In the genomic region with DNA sequence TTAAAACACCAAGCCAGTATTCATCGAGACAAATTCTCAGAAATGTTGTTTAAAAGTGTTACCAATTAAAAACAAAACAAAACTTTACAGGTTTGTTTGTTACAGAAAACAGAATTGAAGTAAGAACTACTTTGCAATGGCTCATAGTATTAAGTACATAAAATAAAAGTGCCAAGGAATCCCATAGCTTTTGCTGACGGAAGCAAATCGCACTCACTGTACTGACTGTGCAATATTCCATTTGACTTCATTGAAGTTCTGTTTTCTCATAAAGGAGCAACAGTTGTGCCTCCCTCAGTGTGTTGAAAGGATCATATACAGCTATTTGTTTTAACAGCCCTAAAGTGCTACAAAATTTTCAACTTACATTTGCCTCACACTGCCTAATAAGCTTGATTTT, we compare ENCODE assay signal across 27 cellular contexts.
"Had no signal": no experiment of that assay in that cellular context is flagged by ENCODE, and none has a peak within 500 bp of the region (broad histone marks: within the 10 kb centered on the region; RNA-seq: fewer than 3 reads in every experiment).

No MANE protein-coding gene starts in this region.

- ATAC-seq: effector memory CD8-positive, alpha-beta T cell; esophagus mucosa; foreskin keratinocyte; gastrocnemius medialis; gastroesophageal sphincter; heart left ventricle; heart right ventricle had no signal

- H3K27me3 ChIP-seq: colonic mucosa, dorsolateral prefrontal cortex, esophagus muscularis mucosa, esophagus squamous epithelium, foreskin keratinocyte, gastrocnemius medialis, gastroesophageal sphincter, heart left ventricle, heart right ventricle, hepatocyte had no signal

- FAIRE-seq: colon, endometrium, endothelial cell of umbilical vein, frontal cortex had no signal

- H3K4me2 ChIP-seq: hepatocyte had no signal

- H3K79me2 ChIP-seq: hepatocyte had no signal

- H3K4me1 ChIP-seq: colonic mucosa, esophagus muscularis mucosa, esophagus squamous epithelium, foreskin keratinocyte, gastrocnemius medialis, gastroesophageal sphincter, heart left ventricle, heart right ventricle had no signal

- H3K9me3 ChIP-seq: colonic mucosa, esophagus muscularis mucosa, esophagus squamous epithelium, gastrocnemius medialis, gastroesophageal sphincter, heart left ventricle had no signal

- H3K36me3 ChIP-seq: colonic mucosa, esophagus muscularis mucosa, esophagus squamous epithelium, gastrocnemius medialis, gastroesophageal sphincter, heart left ventricle, heart right ventricle had no signal

- H3K27ac ChIP-seq: colonic mucosa, coronary artery, dorsolateral prefrontal cortex, epithelial cell of prostate, esophagus muscularis mucosa, esophagus squamous epithelium, foreskin keratinocyte, gastrocnemius medialis, gastroesophageal sphincter, heart left ventricle, heart right ventricle, hepatocyte had no signal

- H3K4me3 ChIP-seq: colonic mucosa, coronary artery, dorsolateral prefrontal cortex, esophagus muscularis mucosa, esophagus squamous epithelium, gastrocnemius medialis, gastroesophageal sphincter, heart left ventricle, heart right ventricle, hepatocyte had no signal

- DNase-seq: colonic mucosa; dermis blood vessel endothelial cell; dorsolateral prefrontal cortex; effector CD4-positive, alpha-beta T cell; effector CD8-positive, alpha-beta T cell; effector memory CD4-positive, alpha-beta T cell; effector memory CD8-positive, alpha-beta T cell; endodermal cell; esophagus squamous epithelium; foreskin fibroblast; foreskin keratinocyte; foreskin melanocyte; gastrocnemius medialis; glutamatergic neuron; head of caudate nucleus; heart left ventricle; heart right ventricle had no signal

- H2AFZ ChIP-seq: hepatocyte had no signal
